ENCODE assay signal across 8 cellular contexts in genomic region chr17:35063514-35064223, GRCh38. TPM values are rescaled to one million over a fixed set of nuclear protein-coding genes. Genes with fewer than 3 reads are reported as not detected.
DNase-seq lines count a peak whose midpoint lies in the region; ATAC-seq and TF ChIP-seq lines count a peak whose summit lies in the region.

TSS of gene RFFL (minus strand) at chr17:35063707. CDS start at chr17:35026553, 37,154 bp downstream.

- CTCF ChIA-PET in CD8-positive, alpha-beta memory T cell (lab: Charles Lee): interaction anchor here (0.7 to 3.6 kb wide), 26 partner anchors 10 to 102 kb away, joined by 3 to 51 read pairs (median 5); partner anchors contain the start of genes CCT6B, LIG3, RAD51D and ZNF830
- CTCF ChIA-PET in OCI-LY7 (lab: Charles Lee; ENCODE audit: unreplicated experiment): interaction anchor here (0.5 kb wide), 1 partner anchor 58 kb away, joined by 18 read pairs; no protein-coding TSS in a partner anchor

- no peaks in the 10 kb centered on the region for H4K20me1 ChIP-seq in OCI-LY7 (ENCODE audit: insufficient read depth, low read length)

- peak within 1 kb of the TSS; percentile 88 to 97 (median 94) for H3K27ac Mint-ChIP-seq in CD8-positive, alpha-beta memory T cell

- H3K4me1 ChIP-seq in CD8-positive, alpha-beta memory T cell (ENCODE audit: insufficient read depth, low read length): peaks cover 41% of the 10 kb centered on the region
- H3K4me1 ChIP-seq in OCI-LY7 (ENCODE audit: insufficient read depth, low read length, poor library complexity, severe bottlenecking) (peaks cover 11% of the 10 kb centered on the region), esophagus (ENCODE audit: control insufficient read depth in 2 of 2, insufficient read depth in 2 of 2, low read length in 1 of 2) (peaks cover 0 to 2% of the 10 kb centered on the region in 2 donors), mucosa of stomach (ENCODE audit: control insufficient read depth, insufficient read depth, low read length) (peaks cover 37% of the 10 kb centered on the region)

- TF ChIP-seq CTCF in HL-60 (IDR thresholded peaks at IDR 0.05; ENCODE audit: insufficient read depth, low read length) (no peak), OCI-LY7 (conservative IDR thresholded peaks at IDR 0.05; ENCODE audit: low read length) (0 out of 2 replicates have a peak, but pooled peaks have one; percentile 24)

- peak within 1 kb of the TSS; percentile 90 for H2AFZ ChIP-seq in OCI-LY7 (ENCODE audit: low read length)

- peak within 1 kb of the TSS; percentile 38 for H3K4me3 ChIP-seq in CD8-positive, alpha-beta memory T cell (ENCODE audit: low read length)
- H3K4me3 ChIP-seq in HL-60 (replicated peaks; ENCODE audit: insufficient read depth, low read length): no peak within 1 kb of the TSS
- peak within 1 kb of the TSS; percentile 22 for H3K4me3 ChIP-seq in OCI-LY7 (ENCODE audit: low read depth, low read length, poor library complexity, severe bottlenecking)
- no peak within 1 kb of the TSS for H3K4me3 ChIP-seq in esophagus (ENCODE audit: low read depth in 1 of 2, low read length in 2 of 2)
- H3K4me3 ChIP-seq in mucosa of stomach (ENCODE audit: low read length): no peak within 1 kb of the TSS

- H3K27ac ChIP-seq in CD8-positive, alpha-beta memory T cell (ENCODE audit: low read depth, low read length): peak within 1 kb of the TSS; percentile 57
- H3K27ac ChIP-seq in HL-60 (replicated peaks) (peak within 1 kb of the TSS; percentile 67), OCI-LY7 (ENCODE audit: low read depth, low read length, poor library complexity, severe bottlenecking) (no peak within 1 kb of the TSS), esophagus (ENCODE audit: low read depth in 2 of 2, low read length in 1 of 2) (peak within 1 kb of the TSS; percentile 73 to 85)

- no peaks in the 10 kb centered on the region for H3K9me2 ChIP-seq in OCI-LY7 (ENCODE audit: insufficient read depth, low read length)

- no peaks in the 10 kb centered on the region for H3K27me3 ChIP-seq in CD8-positive, alpha-beta memory T cell (ENCODE audit: insufficient read depth, low read length, poor library complexity, severe bottlenecking)
- H3K27me3 ChIP-seq in HL-60 (ENCODE audit: insufficient read depth, poor library complexity, severe bottlenecking) (no peaks in the 10 kb centered on the region), esophagus (ENCODE audit: control insufficient read depth in 1 of 2, insufficient read depth in 2 of 2, low read length in 2 of 2) (no peaks in the 10 kb centered on the region), mucosa of stomach (ENCODE audit: control insufficient read depth, insufficient read depth, low read length) (no peaks in the 10 kb centered on the region)

- 5 to 7% methylated on average over 6 of the region's 6 CpGs for WGBS in esophagus, 2 donors

- peaks cover 0 to 1% (median 0%) of the 10 kb centered on the region in 5 donors for H3K9me3 Mint-ChIP-seq in CD8-positive, alpha-beta memory T cell

- H3K9ac ChIP-seq in mucosa of stomach (ENCODE audit: low read length): peak within 1 kb of the TSS; percentile 60

- peak within 1 kb of the TSS; percentile 72 to 92 (median 80) for H3K4me3 Mint-ChIP-seq in CD8-positive, alpha-beta memory T cell

- H3K79me2 ChIP-seq in OCI-LY7 (ENCODE audit: insufficient read depth, low read depth, low read length): no peaks in the 10 kb centered on the region

- peaks cover 46 to 77% (median 73%) of the 10 kb centered on the region in 3 donors for H3K4me1 Mint-ChIP-seq in CD8-positive, alpha-beta memory T cell

- no peaks in the 10 kb centered on the region for H3K9me3 ChIP-seq in CD8-positive, alpha-beta memory T cell (ENCODE audit: low read length)
- H3K9me3 ChIP-seq in OCI-LY7 (ENCODE audit: low read length) (no peaks in the 10 kb centered on the region), esophagus (ENCODE audit: control insufficient read depth in 2 of 2, insufficient read depth in 1 of 2, low read depth in 1 of 2, low read length in 1 of 2) (no peaks in the 10 kb centered on the region), mucosa of stomach (ENCODE audit: control insufficient read depth, low read length) (no peaks in the 10 kb centered on the region)

- no peaks in the 10 kb centered on the region for H3K36me3 ChIP-seq in CD8-positive, alpha-beta memory T cell (ENCODE audit: insufficient read depth, low read length)
- H3K36me3 ChIP-seq in OCI-LY7 (ENCODE audit: insufficient read depth, low read length): no peaks in the 10 kb centered on the region
- H3K36me3 ChIP-seq in esophagus (ENCODE audit: control insufficient read depth in 2 of 2, insufficient read depth in 2 of 2, low read length in 1 of 2): peaks cover 0 to 2% of the 10 kb centered on the region in 2 donors
- peaks cover 6% of the 10 kb centered on the region for H3K36me3 ChIP-seq in mucosa of stomach (ENCODE audit: control insufficient read depth, insufficient read depth, low read length)

- H3K4me2 ChIP-seq in OCI-LY7 (ENCODE audit: low read length): peak within 1 kb of the TSS; percentile 40

- H3K36me3 Mint-ChIP-seq in CD8-positive, alpha-beta memory T cell: peaks cover 0 to 46% (median 19%) of the 10 kb centered on the region in 3 donors

- H3K27me3 Mint-ChIP-seq in CD8-positive, alpha-beta memory T cell: no peaks in the 10 kb centered on the region

- no TSS peak for BruUV-seq in OCI-LY7 (replicated peaks; lab: Mats Ljungman, UMichigan)

- DNase-seq in CD8-positive, alpha-beta memory T cell: peak; percentile 75 to 93 (median 80)
- peak; percentile 96 to 99 for DNase-seq in HL-60 (ENCODE audit: low read depth in 1 of 2, low spot score in 1 of 2)
- DNase-seq in OCI-LY7 (ENCODE audit: low spot score): peak; percentile 53
- peak; percentile 72 for DNase-seq in activated T-cell treated with anti-CD3 and anti-CD28 coated beads for 4 hours
- DNase-seq in stimulated activated CD8-positive, alpha-beta memory T cell treated with anti-CD3 and anti-CD28 coated beads, Interleukin-7, amount 100 ng/mL, for 1 hour (ENCODE audit: low read depth in 2 of 2): peak; percentile 58 to 63

- intact Hi-C loops in OCI-LY7 (cut with micrococcal nuclease; ENCODE audit: unreplicated experiment): no loop called here

- ATAC-seq in GM19455 (IDR thresholded peaks at IDR 0.05; ENCODE audit: unreplicated experiment): peak; percentile 87

- POLR2A ChIA-PET in CD8-positive, alpha-beta memory T cell (lab: Charles Lee): interaction anchor here (0.6 to 2.5 kb wide), 12 partner anchors 10 to 208 kb away, joined by 3 to 30 read pairs (median 6); no protein-coding TSS in a partner anchor
- POLR2A ChIA-PET in OCI-LY7 (lab: Charles Lee): interaction anchor here (0.6 kb wide), 1 partner anchor 726 kb away, joined by 6 read pairs; no protein-coding TSS in a partner anchor

RNA-seq across cellular contexts. Expression of gene RFFL, which starts in this region (rescaled TPM):
- total RNA-seq in CD8-positive, alpha-beta memory T cell: 10 to 100 TPM; 30.2 to 33.1 TPM
- polyA plus RNA-seq in CD8-positive, alpha-beta memory T cell: 43.6 TPM
- total RNA-seq in OCI-LY7 (2014; rRNA removed; shearing (Covaris generic)): 15.6 and 20.6 TPM in 2 replicates
- 11.2 and 16.1 TPM in 2 replicates for total RNA-seq in OCI-LY7 (2022)
- polyA plus RNA-seq in esophagus: 10 to 100 TPM; 13.0 to 18.1 TPM

Comparison
In these comparisons a context has a peak if more than half of its experiments do, and no peak if none do; other contexts are left out.
1. H3K4me3 ChIP-seq: peak in CD8-positive, alpha-beta memory T cell (single experiment) and OCI-LY7 (single experiment); none in HL-60 (single experiment), esophagus (0 of 2) and mucosa of stomach (single experiment).
2. Peak in every context shown above with its lines, with median percentiles within 50 percentile points of each other: DNase-seq.